11 cellular contexts compared by ENCODE assay signal in genomic region chr1:29415156-29415830, GRCh38.
DNase-seq lines count a peak whose midpoint lies in the region; FAIRE-seq and TF ChIP-seq lines count a peak whose summit lies in the region.
"Had no signal": no experiment of that assay in that cellular context is flagged by ENCODE, and none has a peak within 500 bp of the region (broad histone marks: within the 10 kb centered on the region; RNA-seq: fewer than 3 reads in every experiment).

No MANE protein-coding gene starts in this region.

- H3K4me3 ChIP-seq in GM12875 (ENCODE audit: low read depth, low read length) (no peak overlapping the region), epithelial cell of proximal tubule (ENCODE audit: low read depth, low read length) (no peak overlapping the region)

- FAIRE-seq in GM12892 (lab: Jason Lieb, UNC), result no peak

- peak; percentile 45 for DNase-seq in 8988T
- peak; percentile 32 to 52 for DNase-seq in NCI-H524 (lab: John Stamatoyannopoulos, UW)
- no peak for DNase-seq in epithelial cell of proximal tubule (ENCODE audit: low read depth)
- DNase-seq in T-helper 1 cell, result no peak
- DNase-seq in HCEC 1CT, result no peak
- no peak for DNase-seq in GM12892 (ENCODE audit: insufficient read length)
- no peak for DNase-seq in SKM-1 treated with dmso at 0.1 percent for 144 hours (lab: John Stamatoyannopoulos, UW; ENCODE audit: unreplicated experiment)
- DNase-seq: activated gamma-delta T cell; naive thymus-derived CD8-positive, alpha-beta T cell; T-helper 2 cell had no signal

- TF ChIP-seq CTCF in GM12875 (IDR thresholded peaks at IDR 0.05; ENCODE audit: borderline replicate concordance, insufficient read depth, low read depth, low read length), result peak; percentile 12; the same call in 1 of the 2 replicates
- peak; percentile 19 for TF ChIP-seq CTCF in epithelial cell of proximal tubule (conservative IDR thresholded peaks at IDR 0.05; ENCODE audit: low read depth, low read length)

- TF ChIP-seq POLR2A in GM12892 (IDR thresholded peaks at IDR 0.05; ENCODE audit: low read depth, low read length), result no peak

Comparison
In these comparisons a context has a peak if more than half of its experiments do, and no peak if none do; other contexts are left out.
1. DNase-seq: peak in 8988T (single experiment) and NCI-H524 (2 of 2); none in epithelial cell of proximal tubule (single experiment), T-helper 1 cell (0 of 5), HCEC 1CT (single experiment), GM12892 (single experiment) and SKM-1 treated with dmso at 0.1 percent for 144 hours (single experiment).